Comparison of ENCODE assay signal across 30 cellular contexts in genomic region chr7:23607130-23607529, GRCh38.
"Had no signal": no experiment of that assay in that cellular context is flagged by ENCODE, and none has a peak within 500 bp of the region (broad histone marks: within the 10 kb centered on the region; RNA-seq: fewer than 3 reads in every experiment).

No MANE protein-coding gene starts in this region.

- H3K4me1 Mint-ChIP-seq: activated CD4-positive, alpha-beta memory T cell treated with anti-CD3 and anti-CD28 coated beads, Interleukin-2, amount 10 ng/mL, durations not matched to agents 7 days and 5 days; activated CD8-positive, alpha-beta memory T cell treated with anti-CD3 and anti-CD28 coated beads, Interleukin-2, amount 10 ng/mL, durations not matched to agents 7 days and 5 days; activated naive CD4-positive, alpha-beta T cell treated with anti-CD3 and anti-CD28 coated beads, Interleukin-2, amount 10 ng/mL, durations not matched to agents 7 days and 5 days had no signal

- H3K4me3 Mint-ChIP-seq: activated CD4-positive, alpha-beta memory T cell treated with anti-CD3 and anti-CD28 coated beads, Interleukin-2, amount 10 ng/mL, durations not matched to agents 7 days and 5 days; activated CD8-positive, alpha-beta memory T cell treated with anti-CD3 and anti-CD28 coated beads, Interleukin-2, amount 10 ng/mL, durations not matched to agents 7 days and 5 days; activated naive CD4-positive, alpha-beta T cell treated with anti-CD3 and anti-CD28 coated beads, Interleukin-2, amount 10 ng/mL, durations not matched to agents 7 days and 5 days; activated naive CD8-positive, alpha-beta T cell; activated naive CD8-positive, alpha-beta T cell treated with anti-CD3 and anti-CD28 coated beads, Interleukin-2, amount 50 U/mL, for 24 hours; brain had no signal

- H3K27ac Mint-ChIP-seq: activated CD4-positive, alpha-beta memory T cell treated with anti-CD3 and anti-CD28 coated beads, Interleukin-2, amount 10 ng/mL, durations not matched to agents 7 days and 5 days; activated CD8-positive, alpha-beta memory T cell treated with anti-CD3 and anti-CD28 coated beads, Interleukin-2, amount 10 ng/mL, durations not matched to agents 7 days and 5 days; activated naive CD4-positive, alpha-beta T cell treated with anti-CD3 and anti-CD28 coated beads, Interleukin-2, amount 10 ng/mL, durations not matched to agents 7 days and 5 days; activated naive CD8-positive, alpha-beta T cell; activated naive CD8-positive, alpha-beta T cell treated with anti-CD3 and anti-CD28 coated beads, Interleukin-2, amount 50 U/mL, for 24 hours; brain had no signal

- H3K27me3 Mint-ChIP-seq: activated CD4-positive, alpha-beta memory T cell treated with anti-CD3 and anti-CD28 coated beads, Interleukin-2, amount 10 ng/mL, durations not matched to agents 7 days and 5 days; activated CD8-positive, alpha-beta memory T cell treated with anti-CD3 and anti-CD28 coated beads, Interleukin-2, amount 10 ng/mL, durations not matched to agents 7 days and 5 days; activated naive CD4-positive, alpha-beta T cell treated with anti-CD3 and anti-CD28 coated beads, Interleukin-2, amount 10 ng/mL, durations not matched to agents 7 days and 5 days; activated naive CD8-positive, alpha-beta T cell; activated naive CD8-positive, alpha-beta T cell treated with anti-CD3 and anti-CD28 coated beads, Interleukin-2, amount 50 U/mL, for 24 hours; brain had no signal

- H3K27ac ChIP-seq: WERI-Rb-1 had no signal

- H3K9me3 Mint-ChIP-seq: activated CD4-positive, alpha-beta memory T cell treated with anti-CD3 and anti-CD28 coated beads, Interleukin-2, amount 10 ng/mL, durations not matched to agents 7 days and 5 days; activated naive CD4-positive, alpha-beta T cell treated with anti-CD3 and anti-CD28 coated beads, Interleukin-2, amount 10 ng/mL, durations not matched to agents 7 days and 5 days; activated naive CD8-positive, alpha-beta T cell treated with anti-CD3 and anti-CD28 coated beads, Interleukin-2, amount 50 U/mL, for 24 hours had no signal

- DNase-seq: activated CD4-positive, alpha-beta memory T cell treated with anti-CD3 and anti-CD28 coated beads, Interleukin-2, amount 10 ng/mL, durations not matched to agents 7 days and 5 days; activated CD4-positive, alpha-beta T cell treated with anti-CD3 and anti-CD28 coated beads for 1 hour; activated CD4-positive, alpha-beta T cell treated with anti-CD3 and anti-CD28 coated beads for 48 hours; activated CD4-positive, CD25-positive, alpha-beta regulatory T cell; activated CD8-positive, alpha-beta memory T cell treated with anti-CD3 and anti-CD28 coated beads for 24 hours; activated CD8-positive, alpha-beta memory T cell treated with anti-CD3 and anti-CD28 coated beads, Interleukin-2, amount 10 ng/mL, durations not matched to agents 7 days and 5 days; activated CD8-positive, alpha-beta memory T cell treated with anti-CD3 and anti-CD28 coated beads, Interleukin-2, amount 50 U/mL, for 48 hours; activated effector memory CD4-positive, alpha-beta T cell treated with Interleukin-2 at 50 U/mL for 16 hours; activated naive CD4-positive, alpha-beta T cell treated with anti-CD3 and anti-CD28 coated beads, Interleukin-2, amount 10 ng/mL, durations not matched to agents 7 days and 5 days; activated naive CD8-positive, alpha-beta T cell treated with anti-CD3 and anti-CD28 coated beads, Interleukin-2, amount 50 U/mL, for 24 hours; activated T-cell treated with anti-CD3 and anti-CD28 coated beads, Interleukin-2, amount 50 U/mL, for 48 hours; anterior cingulate cortex; caudate nucleus; cerebellar nuclear complex; Karpas-422; NCI-H1105; NCI-H1417 treated with DMSO at 0.1 percent for 48 hours; NCI-H187 treated with DMSO at 0.1 percent for 48 hours; NCI-H2081; NCI-H345; NCI-H526 treated with DMSO at 0.1 percent for 48 hours; NK-92 treated with Interleukin-12 subunit alpha and Interleukin-12 subunit beta, amount 100 ng/mL, for 24 hours; Right ventricle myocardium superior; SW 1271; T-helper 1 cell; T-helper 2 cell; T-helper 9 cell; WERI-Rb-1 had no signal
